Comparison of ENCODE assay signal across 11 cellular contexts in the genomic region with DNA sequence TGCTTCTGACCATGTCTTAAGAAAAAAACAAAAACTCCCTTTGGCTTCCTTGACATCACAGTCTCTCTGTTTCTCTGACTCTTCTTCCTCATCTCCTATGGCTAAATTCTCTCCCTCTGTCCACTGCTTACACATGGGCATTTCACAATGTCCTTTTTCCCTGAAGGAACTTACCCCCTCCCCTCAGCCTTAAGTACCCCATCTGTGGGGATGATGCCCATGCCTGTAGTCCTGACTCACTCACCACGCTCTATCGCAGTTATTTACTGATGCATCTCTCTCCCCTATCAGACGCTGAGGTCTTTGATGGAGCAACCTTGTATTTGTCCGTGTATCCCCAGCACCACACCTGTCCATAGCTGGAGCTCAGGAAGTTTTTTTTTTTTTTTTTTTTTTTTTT. TPM values are rescaled to one million over a fixed set of nuclear protein-coding genes. Genes with fewer than 3 reads are reported as not detected.
A peak's percentile ranks its signal among the peaks of the same experiment; 100 is the strongest.
DNase-seq lines count a peak whose midpoint lies in the region; ATAC-seq and TF ChIP-seq lines count a peak whose summit lies in the region.
"Had no signal": no experiment of that assay in that cellular context is flagged by ENCODE, and none has a peak within 500 bp of the region (broad histone marks: within the 10 kb centered on the region; RNA-seq: fewer than 3 reads in every experiment).

No MANE protein-coding gene starts in this region.

- H3K27me3 ChIP-seq in Caco-2 (replicated peaks; ENCODE audit: control insufficient read depth, insufficient read depth, low read length) (no peaks in the 10 kb centered on the region), PC-9 (ENCODE audit: insufficient read depth, low read depth) (no peaks in the 10 kb centered on the region), esophagus squamous epithelium (no peaks in the 10 kb centered on the region), psoas muscle (ENCODE audit: insufficient read depth in 3 of 3, low read length in 2 of 3) (no peaks in the 10 kb centered on the region)

- POLR2A ChIA-PET in Caco-2 (lab: Charles Lee) (interaction anchor here (0.6 to 1.1 kb wide), 3 partner anchors 9 to 23 kb away, joined by 5 to 13 read pairs (median 11); no protein-coding TSS in a partner anchor), PC-9 (lab: Charles Lee; ENCODE audit: unreplicated experiment) (interaction anchor here (0.5 kb wide), 1 partner anchor 11 kb away, joined by 4 read pairs; no protein-coding TSS in a partner anchor)

- H3K79me2 ChIP-seq in PC-9 (ENCODE audit: low read depth): peaks cover 84% of the 10 kb centered on the region

- ATAC-seq in psoas muscle: peak; percentile 9 to 35 (median 20)
- no peak for ATAC-seq in HG03108 (IDR thresholded peaks at IDR 0.05; ENCODE audit: unreplicated experiment)
- ATAC-seq in GM19351 (IDR thresholded peaks at IDR 0.05; ENCODE audit: unreplicated experiment): no peak
- ATAC-seq in GM19463 (IDR thresholded peaks at IDR 0.05; ENCODE audit: unreplicated experiment): no peak
- no peak for ATAC-seq in HG03175 (IDR thresholded peaks at IDR 0.05; ENCODE audit: unreplicated experiment)

- H3K9me3 ChIP-seq in Caco-2: no peaks in the 10 kb centered on the region
- no peaks in the 10 kb centered on the region for H3K9me3 ChIP-seq in PC-9 (ENCODE audit: insufficient read depth, low read depth)
- H3K9me3 ChIP-seq in esophagus squamous epithelium: no peaks in the 10 kb centered on the region
- no peaks in the 10 kb centered on the region for H3K9me3 ChIP-seq in psoas muscle

- no TSS peak for BruUV-seq in Caco-2 (replicated peaks; lab: Mats Ljungman, UMichigan)
- no TSS peak for BruUV-seq in PC-9 (replicated peaks; lab: Mats Ljungman, UMichigan)

- H3K4me3 ChIP-seq in Caco-2 (ENCODE audit: low read depth, low read length): no peak overlapping the region
- no peak overlapping the region for H3K4me3 ChIP-seq in PC-9
- H3K4me3 ChIP-seq in esophagus squamous epithelium: no peak overlapping the region
- no peak overlapping the region for H3K4me3 ChIP-seq in psoas muscle

- H3K36me3 ChIP-seq in Caco-2 (ENCODE audit: control insufficient read depth, insufficient read depth, low read length) (peaks cover 9% of the 10 kb centered on the region), PC-9 (ENCODE audit: low read depth) (peaks cover 21% of the 10 kb centered on the region; the same call in 1 of the 2 replicates), esophagus squamous epithelium (peaks cover 0 to 30% (median 0%) of the 10 kb centered on the region in 3 donors), psoas muscle (ENCODE audit: insufficient read depth in 1 of 2, low read depth in 1 of 2) (peaks cover 0 to 9% of the 10 kb centered on the region in 2 donors)

- TF ChIP-seq CTCF in Caco-2 (IDR thresholded peaks at IDR 0.05; ENCODE audit: insufficient read depth in 1 of 2, low read depth in 1 of 2, low read length in 1 of 2, severe bottlenecking in 1 of 2, unreplicated experiment in 1 of 2) (no peak), PC-9 (conservative IDR thresholded peaks at IDR 0.05) (no peak), esophagus squamous epithelium (IDR thresholded peaks at IDR 0.05) (no peak), psoas muscle (IDR thresholded peaks at IDR 0.05) (no peak)

- 45 to 50% methylated on average over 4 of the region's 4 CpGs for WGBS in esophagus squamous epithelium, 2 donors
- 38 to 58% (median 44%) methylated on average over 4 of the region's 4 CpGs for WGBS in psoas muscle, 3 donors

- H3F3A ChIP-seq in PC-9 (ENCODE audit: insufficient read depth, low read depth): peaks cover 80% of the 10 kb centered on the region

- peaks cover 92% of the 10 kb centered on the region for H3K36me3 Mint-ChIP-seq in Caco-2 (ENCODE audit: insufficient read depth, unreplicated experiment)

- CTCF ChIA-PET in Caco-2 (lab: Charles Lee): no interaction called here
- CTCF ChIA-PET in PC-9 (lab: Charles Lee): interaction anchor here (0.6 kb wide), 1 partner anchor 15 kb away, joined by 4 read pairs; no protein-coding TSS in a partner anchor

- H4K20me1 ChIP-seq in PC-9 (ENCODE audit: insufficient read depth): peaks cover 28% of the 10 kb centered on the region

- TF ChIP-seq POLR2A in esophagus squamous epithelium (IDR thresholded peaks at IDR 0.05): no peak

- no peak overlapping the region for H2AFZ ChIP-seq in PC-9

- H3K27me3 Mint-ChIP-seq in Caco-2 (ENCODE audit: insufficient read depth, unreplicated experiment): no peaks in the 10 kb centered on the region
- H3K27me3 Mint-ChIP-seq: brain had no signal

- DNase-seq in Caco-2 (no peak), PC-9 (peak in 1 of 2 experiments; percentile 64), esophagus squamous epithelium (lab: John Stamatoyannopoulos, UW) (no peak), psoas muscle (peak in 1 of 2 donors; percentile 30)
- DNase-seq: NK-92 treated with Interleukin-12 subunit alpha and Interleukin-12 subunit beta, amount 100 ng/mL, for 24 hours; stimulated activated naive CD4-positive, alpha-beta T cell treated with Interleukin-2 at 50 U/mL for 16 hours had no signal

- H3K4me3 Mint-ChIP-seq in Caco-2 (ENCODE audit: unreplicated experiment): no peak overlapping the region
- H3K4me3 Mint-ChIP-seq: brain had no signal

- H3K9me3 Mint-ChIP-seq in Caco-2 (ENCODE audit: unreplicated experiment): peaks cover 10% of the 10 kb centered on the region

- H3K4me2 ChIP-seq in PC-9: no peak overlapping the region

- H3K27ac ChIP-seq in PC-9 (peak overlapping the region; percentile 100), esophagus squamous epithelium (peak overlapping the region; percentile 18 to 99 (median 94)), psoas muscle (peak overlapping the region; percentile 98)

- peaks cover 72% of the 10 kb centered on the region for H3K4me1 Mint-ChIP-seq in Caco-2 (ENCODE audit: low read depth, unreplicated experiment)

- peak overlapping the region; percentile 8 for H3K27ac Mint-ChIP-seq in Caco-2 (ENCODE audit: unreplicated experiment)

- no peaks in the 10 kb centered on the region for H3K9me2 ChIP-seq in PC-9 (ENCODE audit: insufficient read depth)

- intact Hi-C loops in Caco-2 (cut with micrococcal nuclease; ENCODE audit: unreplicated experiment): no loop called here
- intact Hi-C loops in PC-9 (cut with micrococcal nuclease; ENCODE audit: unreplicated experiment): loop anchor here (5.0 kb wide), 1 partner anchor 172 kb away; no protein-coding TSS in a partner anchor
- intact Hi-C loops in esophagus squamous epithelium (cut with DNase I): no loop called here
- intact Hi-C loops in psoas muscle (cut with DNase I): no loop called here

- H3K4me1 ChIP-seq in Caco-2 (peaks cover 51% of the 10 kb centered on the region), PC-9 (replicated peaks; ENCODE audit: insufficient read depth) (peaks cover 73% of the 10 kb centered on the region), esophagus squamous epithelium (peaks cover 55 to 100% (median 84%) of the 10 kb centered on the region in 3 donors), psoas muscle (peaks cover 95% of the 10 kb centered on the region)

RNA-seq across cellular contexts. Expression of gene ACTN4, which starts 32.4 kb away (rescaled TPM):
- total RNA-seq in Caco-2 (2022) (605 and 658 TPM in 2 replicates), PC-9 (2021) (1,066 and 1,233 TPM in 2 replicates), esophagus squamous epithelium (100 to 1,000 TPM; 302 to 705 (median 414) TPM), psoas muscle (100 to 1,000 TPM in 1 of 4 donors, 10 to 100 TPM in 3; 79.9 to 127 (median 89.2) TPM)
- polyA plus RNA-seq in psoas muscle: 10 to 100 TPM; 38.3 to 45.2 (median 43.0) TPM

Comparison
In these comparisons a context has a peak if more than half of its experiments do, and no peak if none do; other contexts are left out.
1. ATAC-seq: peak in psoas muscle (4 of 4); none in HG03108 (single experiment), GM19351 (single experiment), GM19463 (single experiment) and HG03175 (single experiment).
2. Peak in every context shown above with its lines, with median percentiles within 50 percentile points of each other: H3K27ac ChIP-seq.